ENCODE assay signal across 8 cellular contexts in genomic region chr6:138107078-138107751, GRCh38. TPM values are rescaled to one million over a fixed set of nuclear protein-coding genes. Genes with fewer than 3 reads are reported as not detected.
DNase-seq lines count a peak whose midpoint lies in the region; ATAC-seq and TF ChIP-seq lines count a peak whose summit lies in the region.

PERP (minus strand) TSS chr6:138107419; CDS start chr6:138107340, 79 bp downstream.

- peak; percentile 22 to 68 for TF ChIP-seq POLR2A in uterus (IDR thresholded peaks at IDR 0.05)

- H3K9me3 Mint-ChIP-seq in T-cell, result no peaks in the 10 kb centered on the region

- POLR2A ChIA-PET in T-cell (lab: Charles Lee), result interaction anchor here in 1 of 2 donors (0.6 to 0.7 kb wide), 2 partner anchors 213 to 459 kb away, joined by 3 to 7 read pairs; no protein-coding TSS in a partner anchor

- H3K4me1 Mint-ChIP-seq in T-cell, result peaks cover 23 to 34% (median 26%) of the 10 kb centered on the region in 3 donors

- no peak for TF ChIP-seq CTCF in AG09309 (IDR thresholded peaks at IDR 0.05; ENCODE audit: control insufficient read depth, insufficient read depth, low read depth, low read length, missing control alignments)
- TF ChIP-seq CTCF in right atrium auricular region (IDR thresholded peaks at IDR 0.05), result peak in 1 of 2 donors; percentile 18
- no peak for TF ChIP-seq CTCF in uterus (IDR thresholded peaks at IDR 0.05)

- peak within 1 kb of the TSS; percentile 91 to 92 for H3K27ac ChIP-seq in right atrium auricular region
- peak within 1 kb of the TSS; percentile 71 to 72 for H3K27ac ChIP-seq in uterus

- peak within 1 kb of the TSS; percentile 75 for H3K4me3 ChIP-seq in AG09309 (ENCODE audit: control insufficient read depth, low read depth, low read length)
- peak within 1 kb of the TSS; percentile 71 to 81 for H3K4me3 ChIP-seq in right atrium auricular region
- H3K4me3 ChIP-seq in uterus, result peak within 1 kb of the TSS; percentile 77 to 78

- peaks cover 26 to 28% of the 10 kb centered on the region in 2 donors for H3K27me3 Mint-ChIP-seq in T-cell

- H3K27me3 ChIP-seq in right atrium auricular region, result no peaks in the 10 kb centered on the region
- H3K27me3 ChIP-seq in uterus, result no peaks in the 10 kb centered on the region

- CTCF ChIA-PET in T-cell (lab: Charles Lee), result interaction anchor here (0.5 to 3.0 kb wide), 12 partner anchors 8 to 417 kb away, joined by 3 to 30 read pairs (median 4); no protein-coding TSS in a partner anchor

- peak; percentile 76 for ATAC-seq in GM19025 (IDR thresholded peaks at IDR 0.05; ENCODE audit: low read depth, unreplicated experiment)
- ATAC-seq in HG03520 (IDR thresholded peaks at IDR 0.05; ENCODE audit: unreplicated experiment), result peak; percentile 63
- ATAC-seq in T-cell (replicated peaks in 1 of 4), result peak; percentile 85 to 97 (median 96)

- no peaks in the 10 kb centered on the region for H3K36me3 Mint-ChIP-seq in T-cell

- H3K4me3 Mint-ChIP-seq in T-cell, result peak within 1 kb of the TSS; percentile 81 to 92 (median 87)

- intact Hi-C loops in uterus (cut with DNase I; ENCODE audit: low total_unique reads), result no loop called here

- H3K9me3 ChIP-seq in right atrium auricular region (no peaks in the 10 kb centered on the region), uterus (no peaks in the 10 kb centered on the region)

- H3K36me3 ChIP-seq in right atrium auricular region (no peaks in the 10 kb centered on the region), uterus (no peaks in the 10 kb centered on the region)

- H3K4me1 ChIP-seq in right atrium auricular region (peaks cover 0 to 20% of the 10 kb centered on the region in 2 donors), uterus (no peaks in the 10 kb centered on the region)

- no peak for DNase-seq in AG09309 (ENCODE audit: low read depth)
- DNase-seq in T-cell, result peak; percentile 16 to 76 (median 50)
- DNase-seq in amniotic epithelial cell (ENCODE audit: low read depth), result peak; percentile 21
- DNase-seq in right atrium auricular region (ENCODE audit: low spot score), result peak; percentile 65
- DNase-seq in renal cortical epithelial cell (ENCODE audit: low read depth), result no peak
- peak; percentile 63 to 65 for DNase-seq in uterus

- H3K27ac Mint-ChIP-seq in T-cell, result peak within 1 kb of the TSS; percentile 39 to 70

RNA-seq across cellular contexts. Expression of gene PERP, which starts in this region (rescaled TPM):
- total RNA-seq in T-cell (1 to 10 TPM in 4 of 5 donors, under 1 TPM in 1; 0.80 to 6.2 (median 2.4) TPM), right atrium auricular region (10 to 100 TPM; 46.3 to 57.8 TPM), renal cortical epithelial cell (44.5 and 49.8 TPM in 2 replicates), uterus (10 to 100 TPM in 3 of 4 donors, 1 to 10 TPM in 1; 9.2 to 18.4 (median 14.8) TPM)

Comparison
In these comparisons a context has a peak if more than half of its experiments do, and no peak if none do; other contexts are left out.
1. DNase-seq: peak in T-cell (34 of 34), amniotic epithelial cell (single experiment), right atrium auricular region (single experiment) and uterus (2 of 2); none in AG09309 (single experiment) and renal cortical epithelial cell (single experiment).
2. Peak in every context shown above with its lines, with median percentiles within 50 percentile points of each other: H3K4me3 ChIP-seq and ATAC-seq.